In the genomic region with DNA sequence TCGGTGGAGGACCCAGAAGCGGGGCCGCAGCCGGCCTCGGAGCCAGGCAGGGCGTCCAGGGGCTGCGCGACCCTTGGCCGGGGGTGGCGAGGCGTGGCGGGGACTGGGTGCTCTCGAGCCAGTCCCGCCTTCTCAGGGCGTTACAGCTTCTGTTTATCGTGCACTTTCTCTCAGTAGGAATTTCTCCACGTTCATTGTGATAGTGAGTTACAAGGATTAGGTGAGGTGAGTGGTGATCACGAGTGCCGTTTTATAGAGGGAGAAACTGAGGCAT, we compare ENCODE assay signal across 8 cellular contexts. TPM values are rescaled to one million over a fixed set of nuclear protein-coding genes. Genes with fewer than 3 reads are reported as not detected.
DNase-seq lines count a peak whose midpoint lies in the region; ATAC-seq and TF ChIP-seq lines count a peak whose summit lies in the region.

No MANE protein-coding gene starts in this region.

- no peak for TF ChIP-seq RAD21 in Ishikawa (IDR thresholded peaks at IDR 0.05; ENCODE audit: low read depth)

- intact Hi-C loops in dendritic cell treated with granulocyte-macrophage colony-stimulating factor and Interleukin-4, amounts not matched to agents 40 ng/mL and 50 ng/mL, for 4 days (cut with micrococcal nuclease) = no loop called here

- ATAC-seq in naive B cell (ENCODE audit: low read depth in 2 of 2) = no peak

- H3K9me3 Mint-ChIP-seq in dendritic cell treated with granulocyte-macrophage colony-stimulating factor and Interleukin-4, amounts not matched to agents 40 ng/mL and 50 ng/mL, for 4 days = no peaks in the 10 kb centered on the region
- no peaks in the 10 kb centered on the region for H3K9me3 Mint-ChIP-seq in naive B cell

- peak overlapping the region; percentile 77 for H3K4me3 Mint-ChIP-seq in dendritic cell treated with granulocyte-macrophage colony-stimulating factor and Interleukin-4, amounts not matched to agents 40 ng/mL and 50 ng/mL, for 4 days
- peak overlapping the region; percentile 75 to 92 (median 86) for H3K4me3 Mint-ChIP-seq in naive B cell

- no peak for TF ChIP-seq EP300 in Ishikawa (IDR thresholded peaks at IDR 0.05; ENCODE audit: borderline replicate concordance)

- H3K36me3 Mint-ChIP-seq in dendritic cell treated with granulocyte-macrophage colony-stimulating factor and Interleukin-4, amounts not matched to agents 40 ng/mL and 50 ng/mL, for 4 days (ENCODE audit: low read depth) = peaks cover 52% of the 10 kb centered on the region
- peaks cover 0 to 8% of the 10 kb centered on the region in 2 donors for H3K36me3 Mint-ChIP-seq in naive B cell

- peaks cover 34% of the 10 kb centered on the region for H3K4me1 Mint-ChIP-seq in dendritic cell treated with granulocyte-macrophage colony-stimulating factor and Interleukin-4, amounts not matched to agents 40 ng/mL and 50 ng/mL, for 4 days (ENCODE audit: low read depth)
- peaks cover 35 to 53% (median 42%) of the 10 kb centered on the region in 3 donors for H3K4me1 Mint-ChIP-seq in naive B cell

- H3K27ac Mint-ChIP-seq in dendritic cell treated with granulocyte-macrophage colony-stimulating factor and Interleukin-4, amounts not matched to agents 40 ng/mL and 50 ng/mL, for 4 days = no peak overlapping the region
- peak overlapping the region in 4 of 6 donors; percentile 18 to 89 (median 84) for H3K27ac Mint-ChIP-seq in naive B cell

- no peaks in the 10 kb centered on the region for H3K27me3 Mint-ChIP-seq in dendritic cell treated with granulocyte-macrophage colony-stimulating factor and Interleukin-4, amounts not matched to agents 40 ng/mL and 50 ng/mL, for 4 days
- H3K27me3 Mint-ChIP-seq in naive B cell = no peaks in the 10 kb centered on the region

- DNase-seq in GM03348 (ENCODE audit: low spot score) (peak; percentile 29), naive B cell (no peak), superior temporal gyrus (ENCODE audit: extremely low spot score) (no peak), SIG-M5 (lab: John Stamatoyannopoulos, UW) (no peak), NCI-H526 treated with DMSO at 0.1 percent for 48 hours (lab: John Stamatoyannopoulos, UW) (no peak), mesenteric fat pad (ENCODE audit: low spot score) (no peak)

TF ChIP-seq in Ishikawa, 13 proteins besides CTCF, POLR2A, EP300 and RAD21:
- TF ChIP-seq, protein P1, sequence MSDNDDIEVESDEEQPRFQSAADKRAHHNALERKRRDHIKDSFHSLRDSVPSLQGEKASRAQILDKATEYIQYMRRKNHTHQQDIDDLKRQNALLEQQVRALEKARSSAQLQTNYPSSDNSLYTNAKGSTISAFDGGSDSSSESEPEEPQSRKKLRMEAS (IDR thresholded peaks at IDR 0.05) = no peak
- TF ChIP-seq ZBTB7A (IDR thresholded peaks at IDR 0.05; ENCODE audit: low read depth) = 0 out of 2 replicates have a peak, but pooled peaks have one; percentile 0

RNA-seq across cellular contexts. Expression of a gene that starts 0.6 kb away (rescaled TPM):
- 100 to 1,000 TPM; 121 to 135 (median 122) TPM for polyA plus RNA-seq in naive B cell (ENCODE audit: low read depth in 6 of 6)
- 110 TPM for total RNA-seq in mesenteric fat pad

RNA-seq across cellular contexts. Expression of a gene that starts 13.1 kb away (rescaled TPM):
- polyA plus RNA-seq in naive B cell (ENCODE audit: low read depth in 6 of 6) = 100 to 1,000 TPM; 123 to 235 (median 155) TPM
- 59.4 TPM for total RNA-seq in mesenteric fat pad

RNA-seq across cellular contexts. Expression of a gene that starts 25.0 kb away (rescaled TPM):
- polyA plus RNA-seq in naive B cell (ENCODE audit: low read depth in 6 of 6) = not detected
- not detected for total RNA-seq in mesenteric fat pad

RNA-seq across cellular contexts. Expression of a gene that starts 54.8 kb away (rescaled TPM):
- polyA plus RNA-seq in naive B cell (ENCODE audit: low read depth in 6 of 6) = 10 to 100 TPM; 25.7 to 53.2 (median 40.1) TPM
- total RNA-seq in mesenteric fat pad = 1.2 TPM
